ENCODE assay signal across 9 cellular contexts in the genomic region with DNA sequence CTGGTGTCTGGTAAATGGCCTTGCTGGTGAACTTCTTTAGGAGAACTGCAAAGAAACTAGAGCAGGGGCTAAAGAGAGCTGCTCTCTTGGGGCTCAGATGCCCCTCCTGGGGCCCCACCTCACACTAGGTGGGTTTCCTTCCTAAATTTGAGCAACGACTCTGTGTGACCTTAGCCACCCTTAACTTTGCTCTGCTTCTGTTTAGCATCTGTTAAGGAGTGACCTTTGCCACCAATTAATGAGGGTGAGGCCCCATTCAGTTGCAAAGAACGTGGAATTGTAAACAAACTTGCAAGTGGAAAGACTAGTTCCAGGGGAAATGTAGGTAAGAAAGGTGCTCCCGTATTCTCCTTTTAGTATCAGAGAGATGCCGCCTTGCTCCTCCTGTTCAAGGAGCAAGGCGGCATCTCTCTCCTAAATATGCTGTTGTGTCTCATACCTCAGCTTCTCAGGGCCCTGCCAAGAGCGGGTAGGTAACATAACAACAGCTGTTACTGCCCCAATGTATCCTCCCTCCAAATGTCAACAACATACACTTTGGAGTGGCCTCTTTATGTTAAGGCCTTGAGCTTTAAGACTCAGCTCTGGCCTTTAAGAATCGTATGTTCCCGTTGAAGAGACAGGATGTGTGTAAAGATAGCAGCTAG.
A peak's percentile ranks its signal among the peaks of the same experiment; 100 is the strongest.
DNase-seq lines count a peak whose midpoint lies in the region; ATAC-seq and TF ChIP-seq lines count a peak whose summit lies in the region.
"Had no signal": no experiment of that assay in that cellular context is flagged by ENCODE, and none has a peak within 500 bp of the region (broad histone marks: within the 10 kb centered on the region; RNA-seq: fewer than 3 reads in every experiment).

No MANE protein-coding gene starts in this region.

- POLR2A ChIA-PET in activated CD8-positive, alpha-beta T cell treated with anti-CD3 and anti-CD28 coated beads for 36 hours (lab: Charles Lee), result interaction anchor here (0.8 to 2.5 kb wide), 6 partner anchors 10 to 181 kb away, joined by 3 to 12 read pairs (median 4); no protein-coding TSS in a partner anchor

- peaks cover 52% of the 10 kb centered on the region for H3K4me1 Mint-ChIP-seq in activated CD8-positive, alpha-beta T cell treated with anti-CD3 and anti-CD28 coated beads for 36 hours (ENCODE audit: low read depth)

- H3K27me3 ChIP-seq in BLaER1 (no peaks in the 10 kb centered on the region), H7 (ENCODE audit: control insufficient read depth, insufficient read depth, low read length) (peaks cover 23% of the 10 kb centered on the region), lower lobe of right lung (ENCODE audit: low read depth) (no peaks in the 10 kb centered on the region)

- H3K4me3 ChIP-seq in BLaER1 (peak overlapping the region; percentile 38; the same call in 1 of the 2 replicates), H7 (ENCODE audit: insufficient read depth, low read depth, low read length) (no peak overlapping the region), lower lobe of right lung (no peak overlapping the region)

- intact Hi-C loops in activated CD8-positive, alpha-beta T cell treated with anti-CD3 and anti-CD28 coated beads for 36 hours (cut with micrococcal nuclease), result loop anchor here (5.0 kb wide), 2 partner anchors 33 to 48 kb away; no protein-coding TSS in a partner anchor
- intact Hi-C loops in lower lobe of right lung (cut with DNase I), result no loop called here

- DNase-seq in H7, result peak; percentile 53
- DNase-seq in activated CD8-positive, alpha-beta T cell treated with anti-CD3 and anti-CD28 coated beads for 36 hours, result no peak
- no peak for DNase-seq in lower lobe of right lung
- DNase-seq in glomerular visceral epithelial cell (ENCODE audit: extremely low spot score), result no peak
- DNase-seq: NCI-H774 had no signal

- peaks cover 3% of the 10 kb centered on the region for H3K9me3 Mint-ChIP-seq in activated CD8-positive, alpha-beta T cell treated with anti-CD3 and anti-CD28 coated beads for 36 hours

- H3K9me3 ChIP-seq in BLaER1 (no peaks in the 10 kb centered on the region), lower lobe of right lung (no peaks in the 10 kb centered on the region)

- H3K4me3 Mint-ChIP-seq in activated CD8-positive, alpha-beta T cell treated with anti-CD3 and anti-CD28 coated beads for 36 hours, result no peak overlapping the region

- no peak for TF ChIP-seq CTCF in activated CD8-positive, alpha-beta T cell treated with anti-CD3 and anti-CD28 coated beads for 36 hours (IDR thresholded peaks at IDR 0.05)
- TF ChIP-seq CTCF in lower lobe of right lung (IDR thresholded peaks at IDR 0.05), result no peak

- H3K27me3 Mint-ChIP-seq in activated CD8-positive, alpha-beta T cell treated with anti-CD3 and anti-CD28 coated beads for 36 hours, result no peaks in the 10 kb centered on the region

- CTCF ChIA-PET in activated CD8-positive, alpha-beta T cell treated with anti-CD3 and anti-CD28 coated beads for 36 hours (lab: Charles Lee), result interaction anchor here (0.8 to 2.2 kb wide), 4 partner anchors 25 to 77 kb away, joined by 3 to 6 read pairs (median 3); no protein-coding TSS in a partner anchor

- peak overlapping the region; percentile 52; the same call in 1 of the 2 replicates for H3K9ac ChIP-seq in BLaER1

- no peaks in the 10 kb centered on the region for H4K20me1 ChIP-seq in BLaER1

- peak overlapping the region; percentile 83 for H3K27ac Mint-ChIP-seq in activated CD8-positive, alpha-beta T cell treated with anti-CD3 and anti-CD28 coated beads for 36 hours

- ATAC-seq in activated CD8-positive, alpha-beta T cell treated with anti-CD3 and anti-CD28 coated beads for 36 hours, result no peak
- ATAC-seq in lower lobe of right lung, result peak; percentile 72 to 79
- ATAC-seq in GM21423 (IDR thresholded peaks at IDR 0.05; ENCODE audit: unreplicated experiment), result no peak
- ATAC-seq in GM18861 (IDR thresholded peaks at IDR 0.05; ENCODE audit: unreplicated experiment), result no peak
- no peak for ATAC-seq in HG03175 (IDR thresholded peaks at IDR 0.05; ENCODE audit: unreplicated experiment)

- H3K36me3 ChIP-seq in BLaER1 (no peaks in the 10 kb centered on the region), H7 (replicated peaks; ENCODE audit: control insufficient read depth, insufficient read depth, low read length) (no peaks in the 10 kb centered on the region), lower lobe of right lung (no peaks in the 10 kb centered on the region)

- H3K4me1 ChIP-seq in BLaER1 (peaks cover 63% of the 10 kb centered on the region), lower lobe of right lung (peaks cover 40% of the 10 kb centered on the region)

- H3K4me2 ChIP-seq in BLaER1, result peak overlapping the region; percentile 87

- H3K27ac ChIP-seq in BLaER1, result peak overlapping the region; percentile 79
- peak overlapping the region; percentile 66 for H3K27ac ChIP-seq in lower lobe of right lung

- peaks cover 10% of the 10 kb centered on the region for H3K36me3 Mint-ChIP-seq in activated CD8-positive, alpha-beta T cell treated with anti-CD3 and anti-CD28 coated beads for 36 hours (ENCODE audit: low read depth)

Comparison
In these comparisons a context has a peak if more than half of its experiments do, and no peak if none do; other contexts are left out.
1. ATAC-seq: peak in lower lobe of right lung (2 of 2); none in activated CD8-positive, alpha-beta T cell treated with anti-CD3 and anti-CD28 coated beads for 36 hours (single experiment), GM21423 (single experiment), GM18861 (single experiment) and HG03175 (single experiment).